ENCODE assay signal across 21 cellular contexts in genomic region chr2:173472112-173472511, GRCh38.
DNase-seq lines count a peak whose midpoint lies in the region; ATAC-seq, FAIRE-seq and TF ChIP-seq lines count a peak whose summit lies in the region.
"Had no signal": no experiment of that assay in that cellular context is flagged by ENCODE, and none has a peak within 500 bp of the region (broad histone marks: within the 10 kb centered on the region; RNA-seq: fewer than 3 reads in every experiment).

No MANE protein-coding gene starts in this region.

- peaks cover 22% of the 10 kb centered on the region for H3K27me3 Mint-ChIP-seq in osteocyte (ENCODE audit: unreplicated experiment)

- FAIRE-seq in keratinocyte (lab: Jason Lieb, UNC): no peak
- FAIRE-seq: GM12892 had no signal

- H3K79me2 ChIP-seq in OCI-LY3 (ENCODE audit: low read length) (no peaks in the 10 kb centered on the region), keratinocyte (ENCODE audit: control insufficient read depth, insufficient read depth, low read length) (no peaks in the 10 kb centered on the region)

- H3K27me3 ChIP-seq in OCI-LY3 (ENCODE audit: low read depth, low read length) (peaks cover 8% of the 10 kb centered on the region), keratinocyte (ENCODE audit: control insufficient read depth, extremely low read depth, insufficient read depth, low read length) (no peaks in the 10 kb centered on the region)
- H3K27me3 ChIP-seq: BLaER1 treated with 17β-estradiol and CSF1 and Interleukin-3, amounts not matched to agents 10 nM and 100 nM had no signal

- in situ Hi-C loops in ACHN (cut with HindIII; ENCODE audit: low pct_ligation_motif_present, low pct_unique_long_range_greater_than_20kb, low sequenced_read_pairs): no loop called here

- H3K4me1 Mint-ChIP-seq in osteocyte (ENCODE audit: unreplicated experiment): no peaks in the 10 kb centered on the region
- H3K4me1 Mint-ChIP-seq: CD4-positive, CD25-positive, alpha-beta regulatory T cell had no signal

- TF ChIP-seq CTCF in OCI-LY3 (IDR thresholded peaks at IDR 0.05; ENCODE audit: low read depth, low read length): peak; percentile 11; the same call in 1 of the 2 replicates
- TF ChIP-seq CTCF in keratinocyte (optimal IDR thresholded peaks at IDR 0.05 in 1 of 3, IDR thresholded peaks at IDR 0.05 in 1 of 3, conservative IDR thresholded peaks at IDR 0.05 in 1 of 3; ENCODE audit: extremely low read depth in 1 of 3, insufficient read depth in 2 of 3, low read length in 3 of 3): peak; percentile 3 to 18 (median 12)
- TF ChIP-seq CTCF in osteocyte (IDR thresholded peaks at IDR 0.05): no peak

- H3K9me3 ChIP-seq in OCI-LY3 (ENCODE audit: insufficient read depth, low read length): no peaks in the 10 kb centered on the region
- H3K9me3 ChIP-seq in keratinocyte (ENCODE audit: control insufficient read depth, low read depth, low read length): no peaks in the 10 kb centered on the region

- no peaks in the 10 kb centered on the region for H3K36me3 ChIP-seq in OCI-LY3 (replicated peaks; ENCODE audit: low read depth, low read length)
- H3K36me3 ChIP-seq in keratinocyte (ENCODE audit: control insufficient read depth in 2 of 2, extremely low read depth in 1 of 2, insufficient read depth in 2 of 2, low read length in 2 of 2): no peaks in the 10 kb centered on the region
- H3K36me3 ChIP-seq: BLaER1 treated with 17β-estradiol and CSF1 and Interleukin-3, amounts not matched to agents 10 nM and 100 nM had no signal

- H3K27ac Mint-ChIP-seq in osteocyte (ENCODE audit: unreplicated experiment): no peak overlapping the region

- H3K4me1 ChIP-seq in OCI-LY3 (ENCODE audit: low read length) (0 out of 2 replicates have a peak, but pooled peaks cover 2% of the 10 kb centered on the region), keratinocyte (ENCODE audit: control insufficient read depth, extremely low read depth, insufficient read depth, low read length) (no peaks in the 10 kb centered on the region)
- H3K4me1 ChIP-seq: BLaER1 treated with 17β-estradiol and CSF1 and Interleukin-3, amounts not matched to agents 10 nM and 100 nM had no signal

- no peaks in the 10 kb centered on the region for H3K36me3 Mint-ChIP-seq in osteocyte (ENCODE audit: unreplicated experiment)

- dilution Hi-C loops in keratinocyte (cut with MboI; ENCODE audit: extremely low pct_ligation_motif_present, low sequenced_read_pairs): no loop called here

- H3K9me3 Mint-ChIP-seq in osteocyte (ENCODE audit: unreplicated experiment): peaks cover 6% of the 10 kb centered on the region

- no peak for ATAC-seq in HG03025 (IDR thresholded peaks at IDR 0.05; ENCODE audit: low FRiP score, unreplicated experiment)

- DNase-seq in ACHN (peak; percentile 22), HPDE6-E6E7 (ENCODE audit: extremely low spot score) (peak; percentile 14), keratinocyte (ENCODE audit: low read depth, low spot score) (no peak), osteocyte (ENCODE audit: extremely low spot score, unreplicated experiment) (no peak), NCI-H1694 (lab: John Stamatoyannopoulos, UW) (no peak)
- DNase-seq in activated CD4-positive, CD25-positive, alpha-beta regulatory T cell (lab: John Stamatoyannopoulos, UW): no peak
- DNase-seq: 8988T; Calu3; CD4-positive, CD25-positive, alpha-beta regulatory T cell; DMS 273 treated with DMSO at 0.1 percent for 48 hours; DMS79 treated with DMSO at 0.1 percent for 48 hours; GDM1; GM23248; H7; IMR-90; KBM-7 had no signal

- H3K9me1 ChIP-seq in keratinocyte (ENCODE audit: control insufficient read depth, extremely low read depth, insufficient read depth, low read length): no peaks in the 10 kb centered on the region

- H3K9ac ChIP-seq in OCI-LY3 (ENCODE audit: low read length): no peak overlapping the region
- no peak overlapping the region for H3K9ac ChIP-seq in keratinocyte (ENCODE audit: control insufficient read depth, extremely low read depth, insufficient read depth, low read length)
- H3K9ac ChIP-seq: BLaER1 treated with 17β-estradiol and CSF1 and Interleukin-3, amounts not matched to agents 10 nM and 100 nM; GM23248 had no signal

- H2AFZ ChIP-seq in OCI-LY3 (ENCODE audit: low read depth, low read length) (no peak overlapping the region), keratinocyte (ENCODE audit: control insufficient read depth, low read length) (no peak overlapping the region)
- H2AFZ ChIP-seq: GM23248 had no signal

- H3K27ac ChIP-seq in OCI-LY3 (ENCODE audit: low read length) (no peak overlapping the region), keratinocyte (ENCODE audit: control insufficient read depth, insufficient read depth, low read length) (no peak overlapping the region)
- H3K27ac ChIP-seq: BLaER1 treated with 17β-estradiol and CSF1 and Interleukin-3, amounts not matched to agents 10 nM and 100 nM; GM23248; HL-60 had no signal

- H3K4me3 ChIP-seq in OCI-LY3 (ENCODE audit: low read length) (no peak overlapping the region), keratinocyte (ENCODE audit: control insufficient read depth in 2 of 3, extremely low read depth in 1 of 3, insufficient read depth in 2 of 3, low read depth in 1 of 3, low read length in 3 of 3) (no peak overlapping the region)
- H3K4me3 ChIP-seq: BLaER1 treated with 17β-estradiol and CSF1 and Interleukin-3, amounts not matched to agents 10 nM and 100 nM; GM23248 had no signal

- H4K20me1 ChIP-seq in OCI-LY3 (ENCODE audit: insufficient read depth, low read length) (no peaks in the 10 kb centered on the region), keratinocyte (ENCODE audit: control insufficient read depth, extremely low read depth, insufficient read depth, low read length) (no peaks in the 10 kb centered on the region)
- H4K20me1 ChIP-seq: BLaER1 treated with 17β-estradiol and CSF1 and Interleukin-3, amounts not matched to agents 10 nM and 100 nM had no signal

- H3K4me3 Mint-ChIP-seq in osteocyte (ENCODE audit: unreplicated experiment): no peak overlapping the region
- H3K4me3 Mint-ChIP-seq: CD4-positive, CD25-positive, alpha-beta regulatory T cell had no signal

- H3K4me2 ChIP-seq in OCI-LY3 (ENCODE audit: low read length) (no peak overlapping the region), keratinocyte (ENCODE audit: control insufficient read depth, extremely low read depth, insufficient read depth, low read depth, low read length) (no peak overlapping the region)
- H3K4me2 ChIP-seq: BLaER1 treated with 17β-estradiol and CSF1 and Interleukin-3, amounts not matched to agents 10 nM and 100 nM had no signal

Comparison
In these comparisons a context has a peak if more than half of its experiments do, and no peak if none do; other contexts are left out.
1. DNase-seq: peak in ACHN (single experiment) and HPDE6-E6E7 (single experiment); none in keratinocyte (single experiment), osteocyte (single experiment), activated CD4-positive, CD25-positive, alpha-beta regulatory T cell (0 of 4) and NCI-H1694 (single experiment).